In the genomic region with DNA sequence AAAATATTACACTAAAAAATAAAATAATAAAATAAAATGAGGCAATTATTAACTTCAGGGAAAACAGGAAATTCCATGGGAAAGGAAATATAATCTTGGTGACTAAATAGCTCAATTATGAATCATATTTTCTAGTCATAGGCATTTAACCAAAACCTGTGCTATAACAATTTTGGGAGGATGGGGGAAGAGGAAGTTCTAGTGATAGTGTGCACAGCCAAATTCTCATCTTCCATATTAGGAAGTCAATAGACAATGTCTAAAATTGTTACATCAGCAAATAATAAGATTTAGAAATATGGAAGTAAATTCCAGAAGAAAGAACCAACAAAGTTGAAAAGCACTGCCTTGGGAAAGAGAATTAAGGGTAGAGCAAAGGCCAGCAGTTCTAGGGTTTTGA, we compare ENCODE assay signal across 29 cellular contexts. TPM values are rescaled to one million over a fixed set of nuclear protein-coding genes. Genes with fewer than 3 reads are reported as not detected.
DNase-seq lines count a peak whose midpoint lies in the region; ATAC-seq and TF ChIP-seq lines count a peak whose summit lies in the region.
"Had no signal": no experiment of that assay in that cellular context is flagged by ENCODE, and none has a peak within 500 bp of the region (broad histone marks: within the 10 kb centered on the region; RNA-seq: fewer than 3 reads in every experiment).

No MANE protein-coding gene starts in this region.

- no peak overlapping the region for H2AFZ ChIP-seq in hepatocyte

- H3K4me3 ChIP-seq in cardiac fibroblast (replicated peaks in 1 of 2; ENCODE audit: low read depth in 2 of 2, low read length in 2 of 2), result no peak overlapping the region
- H3K4me3 ChIP-seq in CD8-positive, alpha-beta T cell (ENCODE audit: low read depth, low read length), result no peak overlapping the region
- H3K4me3 ChIP-seq in hepatocyte, result no peak overlapping the region
- H3K4me3 ChIP-seq: adrenal gland, upper lobe of left lung had no signal

- H3K9me3 ChIP-seq in CD8-positive, alpha-beta T cell (ENCODE audit: low read length), result no peaks in the 10 kb centered on the region
- H3K9me3 ChIP-seq in hepatocyte (ENCODE audit: low read depth), result no peaks in the 10 kb centered on the region
- H3K9me3 ChIP-seq: adrenal gland, upper lobe of left lung had no signal

- POLR2A ChIA-PET in CD8-positive, alpha-beta T cell (lab: Charles Lee), result no interaction called here

- H3K4me2 ChIP-seq in hepatocyte, result no peak overlapping the region

- H3K27ac ChIP-seq in CD8-positive, alpha-beta T cell (ENCODE audit: low read depth, low read length), result no peak overlapping the region
- no peak overlapping the region for H3K27ac ChIP-seq in hepatocyte
- H3K27ac ChIP-seq: upper lobe of left lung, WERI-Rb-1 had no signal

- no peaks in the 10 kb centered on the region for H3K4me1 Mint-ChIP-seq in CD8-positive, alpha-beta T cell (ENCODE audit: low read depth)
- H3K4me1 Mint-ChIP-seq: CD4-positive, CD25-positive, alpha-beta regulatory T cell; naive B cell; T-helper 17 cell had no signal

- H3K9me2 ChIP-seq in hepatocyte (replicated peaks; ENCODE audit: insufficient read depth), result no peaks in the 10 kb centered on the region

- DNase-seq in AG09319 (ENCODE audit: extremely low read depth, low read depth) (peak; percentile 5), NCI-H226 (peak; percentile 1), cardiac fibroblast (ENCODE audit: low read depth in 2 of 2) (peak; percentile 71 to 78), hepatic stellate cell (ENCODE audit: low spot score) (peak; percentile 46), hepatocyte (ENCODE audit: low spot score) (no peak)
- DNase-seq in CD8-positive, alpha-beta T cell, result no peak
- DNase-seq: activated CD8-positive, alpha-beta memory T cell treated with anti-CD3 and anti-CD28 coated beads, Interleukin-2, amount 50 U/mL, for 48 hours; activated effector memory CD4-positive, alpha-beta T cell treated with anti-CD3 and anti-CD28 coated beads, Interleukin-2, amount 50 U/mL, for 16 hours; adrenal gland; caudate nucleus; CD4-positive, CD25-positive, alpha-beta regulatory T cell; DMS53; effector CD4-positive, alpha-beta T cell; hippocampal formation; naive B cell; NCI-H1105 treated with DMSO at 0.1 percent for 48 hours; NCI-H2107; NCI-H524 treated with DMSO at 0.1 percent for 48 hours; SHP77; T-helper 17 cell; upper lobe of left lung; WERI-Rb-1 had no signal

- H3K79me2 ChIP-seq in hepatocyte, result no peaks in the 10 kb centered on the region

- H3K4me3 Mint-ChIP-seq in CD8-positive, alpha-beta T cell, result no peak overlapping the region
- H3K4me3 Mint-ChIP-seq: CD4-positive, CD25-positive, alpha-beta regulatory T cell; naive B cell; stimulated activated naive CD8-positive, alpha-beta T cell treated with anti-CD3 and anti-CD28 coated beads, Interleukin-15, Interleukin-2, amounts not matched to agents 100 ng/mL and 50 ng/mL, for 24 hours; T-helper 17 cell had no signal

- H3K36me3 Mint-ChIP-seq in CD8-positive, alpha-beta T cell, result no peaks in the 10 kb centered on the region
- H3K36me3 Mint-ChIP-seq: CD4-positive, CD25-positive, alpha-beta regulatory T cell; naive B cell had no signal

- no peak overlapping the region for H3K27ac Mint-ChIP-seq in CD8-positive, alpha-beta T cell
- H3K27ac Mint-ChIP-seq: CD4-positive, CD25-positive, alpha-beta regulatory T cell; naive B cell; stimulated activated naive CD8-positive, alpha-beta T cell treated with anti-CD3 and anti-CD28 coated beads, Interleukin-15, Interleukin-2, amounts not matched to agents 100 ng/mL and 50 ng/mL, for 24 hours; T-helper 17 cell had no signal

- TF ChIP-seq CTCF in AG09319 (IDR thresholded peaks at IDR 0.05; ENCODE audit: low read depth, low read length) (no peak), cardiac fibroblast (IDR thresholded peaks at IDR 0.05; ENCODE audit: low read depth, low read length) (no peak), hepatocyte (IDR thresholded peaks at IDR 0.05; ENCODE audit: poor library complexity) (no peak)
- TF ChIP-seq CTCF in CD8-positive, alpha-beta T cell (IDR thresholded peaks at IDR 0.05), result no peak

- H3K4me1 ChIP-seq in CD8-positive, alpha-beta T cell (ENCODE audit: insufficient read depth, low read length), result no peaks in the 10 kb centered on the region
- no peaks in the 10 kb centered on the region for H3K4me1 ChIP-seq in hepatocyte (ENCODE audit: insufficient read depth)
- H3K4me1 ChIP-seq: adrenal gland, upper lobe of left lung had no signal

- no peaks in the 10 kb centered on the region for H3K36me3 ChIP-seq in CD8-positive, alpha-beta T cell (ENCODE audit: insufficient read depth, low read length)
- no peaks in the 10 kb centered on the region for H3K36me3 ChIP-seq in hepatocyte (replicated peaks; ENCODE audit: insufficient read depth, low read depth)
- H3K36me3 ChIP-seq: adrenal gland, upper lobe of left lung, WERI-Rb-1 had no signal

- ATAC-seq in HG02852 (IDR thresholded peaks at IDR 0.05; ENCODE audit: unreplicated experiment) (no peak), GM18858 (IDR thresholded peaks at IDR 0.05; ENCODE audit: unreplicated experiment) (no peak)
- no peak for ATAC-seq in CD8-positive, alpha-beta T cell
- ATAC-seq: sciatic nerve, T-helper 17 cell had no signal

- peaks cover 4% of the 10 kb centered on the region for H3K27me3 Mint-ChIP-seq in CD8-positive, alpha-beta T cell (ENCODE audit: low read depth)
- H3K27me3 Mint-ChIP-seq: stimulated activated naive CD8-positive, alpha-beta T cell treated with anti-CD3 and anti-CD28 coated beads, Interleukin-15, Interleukin-2, amounts not matched to agents 100 ng/mL and 50 ng/mL, for 24 hours had no signal

- H3K27me3 ChIP-seq in CD8-positive, alpha-beta T cell (ENCODE audit: insufficient read depth, low read length), result no peaks in the 10 kb centered on the region
- H3K27me3 ChIP-seq in hepatocyte, result no peaks in the 10 kb centered on the region
- H3K27me3 ChIP-seq: upper lobe of left lung had no signal

- CTCF ChIA-PET in CD8-positive, alpha-beta T cell (lab: Charles Lee), result interaction anchor here (1.5 kb wide), 1 partner anchor 8 kb away, joined by 3 read pairs; no protein-coding TSS in a partner anchor

- no peaks in the 10 kb centered on the region for H3K9me3 Mint-ChIP-seq in CD8-positive, alpha-beta T cell
- H3K9me3 Mint-ChIP-seq: naive B cell; stimulated activated naive CD8-positive, alpha-beta T cell treated with anti-CD3 and anti-CD28 coated beads, Interleukin-15, Interleukin-2, amounts not matched to agents 100 ng/mL and 50 ng/mL, for 24 hours had no signal

- intact Hi-C loops in CD8-positive, alpha-beta T cell (cut with DNase I, micrococcal nuclease), result no loop called here

- H4K20me1 ChIP-seq in hepatocyte (ENCODE audit: insufficient read depth, poor library complexity, severe bottlenecking), result no peaks in the 10 kb centered on the region

RNA-seq across cellular contexts. Expression of a gene that starts 2.8 kb away (rescaled TPM):
- total RNA-seq in CD8-positive, alpha-beta T cell, result not detected
- total RNA-seq in hepatocyte, result not detected in 2 replicates
- polyA plus RNA-seq in hepatocyte, result not detected in 2 replicates
- total RNA-seq: adrenal gland; CD4-positive, CD25-positive, alpha-beta regulatory T cell; fibroblast of villous mesenchyme; HT-29; omental fat pad; sciatic nerve; T-helper 17 cell had no signal
- polyA plus RNA-seq: adrenal gland; CD4-positive, CD25-positive, alpha-beta regulatory T cell had no signal

RNA-seq across cellular contexts. Expression of a gene that starts 15.3 kb away (rescaled TPM):
- total RNA-seq in CD8-positive, alpha-beta T cell, result not detected
- not detected in 2 replicates for total RNA-seq in hepatocyte
- not detected in 2 replicates for polyA plus RNA-seq in hepatocyte
- total RNA-seq: adrenal gland; CD4-positive, CD25-positive, alpha-beta regulatory T cell; fibroblast of villous mesenchyme; HT-29; omental fat pad; sciatic nerve; T-helper 17 cell; upper lobe of left lung had no signal
- polyA plus RNA-seq: adrenal gland; CD4-positive, CD25-positive, alpha-beta regulatory T cell had no signal

Comparison
In these comparisons a context has a peak if more than half of its experiments do, and no peak if none do; other contexts are left out.
1. DNase-seq: peak in AG09319 (single experiment), NCI-H226 (single experiment), cardiac fibroblast (2 of 2) and hepatic stellate cell (single experiment); none in CD8-positive, alpha-beta T cell (0 of 7) and hepatocyte (single experiment).